In the genomic region with DNA sequence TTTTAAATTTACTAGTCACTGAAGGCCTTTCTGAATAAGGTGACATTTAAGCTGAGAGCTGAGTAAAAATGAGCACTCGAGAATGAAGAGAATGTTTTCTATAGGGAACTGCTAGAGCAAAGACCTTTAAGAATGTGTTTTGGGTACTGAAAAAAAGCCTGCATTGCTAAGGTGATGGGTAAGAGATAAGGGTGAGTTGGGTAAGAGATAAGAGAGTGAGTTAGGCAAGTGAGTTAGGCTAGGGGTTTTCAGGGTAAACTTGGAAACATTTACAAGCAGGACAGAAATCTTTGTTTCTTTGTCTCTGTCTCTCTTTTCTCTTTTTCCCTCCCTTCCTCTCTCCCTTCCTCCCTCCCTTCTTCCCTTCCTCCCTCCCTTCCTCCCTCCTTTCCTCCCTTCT, we compare ENCODE assay signal across 1 cellular context.
A peak's percentile ranks its signal among the peaks of the same experiment; 100 is the strongest.
TF ChIP-seq lines count a peak whose summit lies in the region.

No MANE protein-coding gene starts in this region.

TF ChIP-seq in HepG2, 621 proteins besides CTCF, POLR2A, EP300 and RAD21:
- TF ChIP-seq SAFB2 (CRISPR knock-in tag; IDR thresholded peaks at IDR 0.05; ENCODE audit: borderline replicate concordance, low read depth) (no peak), PCBP1 (IDR thresholded peaks at IDR 0.05; ENCODE audit: borderline replicate concordance, low read depth, low read length) (0 out of 2 replicates have a peak, but pooled peaks have one; percentile 44), ZNF326 (CRISPR knock-in tag; IDR thresholded peaks at IDR 0.05; ENCODE audit: borderline replicate concordance) (no peak), HNRNPK (IDR thresholded peaks at IDR 0.05; ENCODE audit: low read depth, low read length, poor library complexity, severe bottlenecking) (peak; percentile 94)
